8 cellular contexts compared by ENCODE assay signal in the genomic region with DNA sequence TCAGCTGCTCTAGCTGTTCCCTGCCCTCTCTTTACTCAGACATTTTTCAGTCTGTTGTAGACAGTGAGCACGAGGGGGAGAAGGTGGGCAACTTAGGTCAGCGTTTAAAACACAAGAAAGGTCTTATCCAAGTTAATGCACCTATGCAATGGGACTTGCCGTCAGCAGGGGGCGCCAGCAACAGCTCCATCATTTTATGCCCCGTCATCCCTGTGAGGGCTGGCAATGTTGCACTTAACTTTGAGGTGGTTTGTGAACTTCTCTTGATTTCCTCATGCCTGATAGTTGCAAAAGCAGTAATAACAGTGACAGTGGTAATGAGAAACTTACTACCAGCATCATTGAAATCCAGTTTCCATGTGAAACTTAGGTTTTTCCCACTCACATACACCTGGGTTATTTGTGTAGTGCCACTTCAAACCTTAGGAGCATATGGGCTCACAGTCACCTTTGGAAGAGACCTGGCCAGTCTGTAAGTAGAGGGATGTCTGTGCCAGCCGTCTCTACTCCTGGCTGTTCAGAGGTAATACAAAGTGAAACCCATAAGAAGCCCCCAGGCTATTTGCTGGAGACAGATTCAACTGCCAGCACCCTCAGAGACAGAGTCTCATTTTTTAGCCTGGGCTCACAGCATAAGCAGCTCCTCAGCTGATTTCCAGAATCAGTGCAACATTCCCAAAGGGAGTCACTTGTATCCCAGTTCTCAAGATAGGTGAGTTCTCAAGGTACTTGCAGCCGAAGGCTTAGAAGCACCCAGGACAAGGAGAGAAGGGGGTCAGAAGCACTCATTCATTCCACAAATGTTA. TPM values are rescaled to one million over a fixed set of nuclear protein-coding genes. Genes with fewer than 3 reads are reported as not detected.
DNase-seq lines count a peak whose midpoint lies in the region; ATAC-seq and TF ChIP-seq lines count a peak whose summit lies in the region.

No MANE protein-coding gene starts in this region.

- peaks cover 79% of the 10 kb centered on the region for H3K36me3 ChIP-seq in lower lobe of right lung

- DNase-seq in CD1c-positive myeloid dendritic cell (ENCODE audit: extremely low spot score) (peak; percentile 91), NCI-H345 (lab: John Stamatoyannopoulos, UW) (peak; percentile 67), dedifferentiated amniotic fluid mesenchymal stem cell (ENCODE audit: extremely low spot score) (peak; percentile 81), lower lobe of right lung (peak; percentile 85)
- peak; percentile 77 for DNase-seq in activated CD4-positive, alpha-beta T cell treated with anti-CD3 and anti-CD28 coated beads, Interleukin-2, amount 50 U/mL, for 1 hour
- peak; percentile 39 for DNase-seq in stimulated activated CD8-positive, alpha-beta memory T cell treated with anti-CD3 and anti-CD28 coated beads, Interleukin-12 subunit alpha, Interleukin-12 subunit beta, amount 100 ng/mL, for 4 hours (ENCODE audit: low read depth)

- H3K9me3 ChIP-seq in lower lobe of right lung = no peaks in the 10 kb centered on the region

- no peaks in the 10 kb centered on the region for H3K27me3 ChIP-seq in lower lobe of right lung (ENCODE audit: low read depth)

- ATAC-seq in GM21723 (IDR thresholded peaks at IDR 0.05; ENCODE audit: unreplicated experiment) = peak; percentile 51
- peak; percentile 69 to 72 for ATAC-seq in lower lobe of right lung
- ATAC-seq in HG03108 (IDR thresholded peaks at IDR 0.05; ENCODE audit: unreplicated experiment) = no peak

- intact Hi-C loops in lower lobe of right lung (cut with DNase I) = loop anchor here (5.0 kb wide), 1 partner anchor 52 kb away; no protein-coding TSS in a partner anchor

- H3K27ac ChIP-seq in lower lobe of right lung = peak overlapping the region; percentile 57

- H3K4me1 ChIP-seq in lower lobe of right lung = peaks cover 25% of the 10 kb centered on the region

- H3K4me3 ChIP-seq in lower lobe of right lung = no peak overlapping the region

- peak; percentile 86 for TF ChIP-seq CTCF in lower lobe of right lung (IDR thresholded peaks at IDR 0.05)

RNA-seq across cellular contexts. Expression of a gene that starts 44.8 kb away (rescaled TPM):
- 196 TPM for total RNA-seq in lower lobe of right lung

RNA-seq across cellular contexts. Expression of a gene that starts 46.1 kb away (rescaled TPM):
- total RNA-seq in lower lobe of right lung = 134 TPM

Comparison
In these comparisons a context has a peak if more than half of its experiments do, and no peak if none do; other contexts are left out.
1. DNase-seq: peak in every context shown above with its lines; median percentile 91 in CD1c-positive myeloid dendritic cell; 85 in lower lobe of right lung; 81 in dedifferentiated amniotic fluid mesenchymal stem cell; 77 in activated CD4-positive, alpha-beta T cell treated with anti-CD3 and anti-CD28 coated beads, Interleukin-2, amount 50 U/mL, for 1 hour; 67 in NCI-H345; 39 in stimulated activated CD8-positive, alpha-beta memory T cell treated with anti-CD3 and anti-CD28 coated beads, Interleukin-12 subunit alpha, Interleukin-12 subunit beta, amount 100 ng/mL, for 4 hours.